Comparison of ENCODE assay signal across 2 cellular contexts in genomic region chr5:29983528-29984152, GRCh38.
TF ChIP-seq lines count a peak whose summit lies in the region.

No MANE protein-coding gene starts in this region.

TF ChIP-seq in K562, 482 proteins besides CTCF, POLR2A, EP300 and RAD21 (continued from another document and continues in another):
- TF ChIP-seq ZNF512 (tag; IDR thresholded peaks at IDR 0.05), result no peak
- TF ChIP-seq GATAD2A (IDR thresholded peaks at IDR 0.05), result peak; percentile 8; the same call in 1 of the 2 replicates
- no peak for TF ChIP-seq MAZ (CRISPR knock-in tag; conservative IDR thresholded peaks at IDR 0.05 in 1 of 2, IDR thresholded peaks at IDR 0.05 in 1 of 2)
- TF ChIP-seq, protein P1, sequence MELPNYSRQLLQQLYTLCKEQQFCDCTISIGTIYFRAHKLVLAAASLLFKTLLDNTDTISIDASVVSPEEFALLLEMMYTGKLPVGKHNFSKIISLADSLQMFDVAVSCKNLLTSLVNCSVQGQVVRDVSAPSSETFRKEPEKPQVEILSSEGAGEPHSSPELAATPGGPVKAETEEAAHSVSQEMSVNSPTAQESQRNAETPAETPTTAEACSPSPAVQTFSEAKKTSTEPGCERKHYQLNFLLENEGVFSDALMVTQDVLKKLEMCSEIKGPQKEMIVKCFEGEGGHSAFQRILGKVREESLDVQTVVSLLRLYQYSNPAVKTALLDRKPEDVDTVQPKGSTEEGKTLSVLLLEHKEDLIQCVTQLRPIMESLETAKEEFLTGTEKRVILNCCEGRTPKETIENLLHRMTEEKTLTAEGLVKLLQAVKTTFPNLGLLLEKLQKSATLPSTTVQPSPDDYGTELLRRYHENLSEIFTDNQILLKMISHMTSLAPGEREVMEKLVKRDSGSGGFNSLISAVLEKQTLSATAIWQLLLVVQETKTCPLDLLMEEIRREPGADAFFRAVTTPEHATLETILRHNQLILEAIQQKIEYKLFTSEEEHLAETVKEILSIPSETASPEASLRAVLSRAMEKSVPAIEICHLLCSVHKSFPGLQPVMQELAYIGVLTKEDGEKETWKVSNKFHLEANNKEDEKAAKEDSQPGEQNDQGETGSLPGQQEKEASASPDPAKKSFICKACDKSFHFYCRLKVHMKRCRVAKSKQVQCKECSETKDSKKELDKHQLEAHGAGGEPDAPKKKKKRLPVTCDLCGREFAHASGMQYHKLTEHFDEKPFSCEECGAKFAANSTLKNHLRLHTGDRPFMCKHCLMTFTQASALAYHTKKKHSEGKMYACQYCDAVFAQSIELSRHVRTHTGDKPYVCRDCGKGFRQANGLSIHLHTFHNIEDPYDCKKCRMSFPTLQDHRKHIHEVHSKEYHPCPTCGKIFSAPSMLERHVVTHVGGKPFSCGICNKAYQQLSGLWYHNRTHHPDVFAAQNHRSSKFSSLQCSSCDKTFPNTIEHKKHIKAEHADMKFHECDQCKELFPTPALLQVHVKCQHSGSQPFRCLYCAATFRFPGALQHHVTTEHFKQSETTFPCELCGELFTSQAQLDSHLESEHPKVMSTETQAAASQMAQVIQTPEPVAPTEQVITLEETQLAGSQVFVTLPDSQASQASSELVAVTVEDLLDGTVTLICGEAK (IDR thresholded peaks at IDR 0.05), result peak; percentile 93
- TF ChIP-seq, protein P1 (CRISPR knock-in tag; IDR thresholded peaks at IDR 0.05), result peak; percentile 70
- peak in 1 of 2 experiments; percentile 75; a peak in 2 of 4 replicates for TF ChIP-seq MLLT1 (IDR thresholded peaks at IDR 0.05)
- TF ChIP-seq TAF9B (IDR thresholded peaks at IDR 0.05; ENCODE audit: partially characterized antibody), result peak; percentile 28
- no peak for TF ChIP-seq DNMT1 (IDR thresholded peaks at IDR 0.05)
- no peak for TF ChIP-seq ZNF212 (CRISPR knock-in tag; IDR thresholded peaks at IDR 0.05)
- TF ChIP-seq GTF2E2 (tag; IDR thresholded peaks at IDR 0.05), result 0 out of 2 replicates have a peak, but pooled peaks have one; percentile 23
- no peak for TF ChIP-seq ZFP30 (CRISPR knock-in tag; IDR thresholded peaks at IDR 0.05; ENCODE audit: borderline replicate concordance)
- TF ChIP-seq NCOA4 (IDR thresholded peaks at IDR 0.05; ENCODE audit: partially characterized antibody), result no peak
- peak; percentile 17; the same call in 1 of the 2 replicates for TF ChIP-seq EP400 (IDR thresholded peaks at IDR 0.05)
- TF ChIP-seq PHF21A (IDR thresholded peaks at IDR 0.05; ENCODE audit: borderline replicate concordance, low read depth), result no peak
- no peak for TF ChIP-seq KHSRP (IDR thresholded peaks at IDR 0.05)
- TF ChIP-seq BRD9 (IDR thresholded peaks at IDR 0.05; ENCODE audit: low read depth, partially characterized antibody), result peak; percentile 55
- no peak for TF ChIP-seq TRIM24 (IDR thresholded peaks at IDR 0.05)
- TF ChIP-seq ADNP (tag; IDR thresholded peaks at IDR 0.05), result peak; percentile 4; the same call in 1 of the 2 replicates

TF ChIP-seq in neural cell, 6 proteins besides CTCF, POLR2A, EP300 and RAD21 (continued from another document):
- TF ChIP-seq EZH2 (IDR thresholded peaks at IDR 0.05; ENCODE audit: borderline replicate concordance, insufficient read depth, low read length, poor library complexity, severe bottlenecking) (no peak), MXI1 (conservative IDR thresholded peaks at IDR 0.05; ENCODE audit: poor library complexity, severe bottlenecking) (no peak), TAF1 (IDR thresholded peaks at IDR 0.05; ENCODE audit: low read depth) (no peak)
